8 cellular contexts compared by ENCODE assay signal in genomic region chr13:23433171-23434153, GRCh38. TPM values are rescaled to one million over a fixed set of nuclear protein-coding genes. Genes with fewer than 3 reads are reported as not detected.
DNase-seq lines count a peak whose midpoint lies in the region; ATAC-seq lines count a peak whose summit lies in the region.

Gene SACS (minus strand): TSS chr13:23433702. CDS start chr13:23411239, 22,463 bp downstream.

- H3K36me3 ChIP-seq in skeletal muscle satellite cell (ENCODE audit: insufficient read depth, low read length), result no peaks in the 10 kb centered on the region

- no peaks in the 10 kb centered on the region for H3K9me3 Mint-ChIP-seq in immature natural killer cell

- H3K36me3 Mint-ChIP-seq in immature natural killer cell, result no peaks in the 10 kb centered on the region

- DNase-seq in NCI-H345 (lab: John Stamatoyannopoulos, UW), result peak; percentile 54
- peak; percentile 64 for DNase-seq in cerebellar cortex (ENCODE audit: low spot score)
- DNase-seq in immature natural killer cell, result no peak
- no peak for DNase-seq in NK-92 (lab: John Stamatoyannopoulos, UW; ENCODE audit: unreplicated experiment)
- DNase-seq in GF-D8 (lab: John Stamatoyannopoulos, UW), result no peak

- no peaks in the 10 kb centered on the region for H3K27me3 ChIP-seq in skeletal muscle satellite cell (ENCODE audit: control insufficient read depth, insufficient read depth, low read length)

- H3K9me3 ChIP-seq in skeletal muscle satellite cell (replicated peaks; ENCODE audit: low read length), result no peaks in the 10 kb centered on the region

- peaks cover 9 to 17% (median 13%) of the 10 kb centered on the region in 3 donors for H3K27me3 Mint-ChIP-seq in immature natural killer cell (ENCODE audit: low read depth in 3 of 3)

- H3K9ac ChIP-seq in skeletal muscle satellite cell (ENCODE audit: low read depth, low read length), result peak within 1 kb of the TSS; percentile 85

- H3K4me3 ChIP-seq in skeletal muscle satellite cell (ENCODE audit: low read length), result peak within 1 kb of the TSS; percentile 88

- H3K4me3 Mint-ChIP-seq in immature natural killer cell, result peak within 1 kb of the TSS in 3 of 5 donors; percentile 9 to 64 (median 44)

- peak within 1 kb of the TSS; percentile 85 for H3K4me2 ChIP-seq in skeletal muscle satellite cell (ENCODE audit: low read length)

- peaks cover 6 to 11% of the 10 kb centered on the region in 2 donors for H3K4me1 Mint-ChIP-seq in immature natural killer cell

- H3K4me1 ChIP-seq in skeletal muscle satellite cell (ENCODE audit: control insufficient read depth, insufficient read depth, low read length), result peaks cover 15% of the 10 kb centered on the region

- H3K27ac Mint-ChIP-seq in immature natural killer cell, result no peak within 1 kb of the TSS

- ATAC-seq in GM18868 (IDR thresholded peaks at IDR 0.05; ENCODE audit: unreplicated experiment), result peak; percentile 71
- no peak for ATAC-seq in GM21526 (IDR thresholded peaks at IDR 0.05; ENCODE audit: low FRiP score, unreplicated experiment)

RNA-seq across cellular contexts. Expression of gene SACS, which starts in this region (rescaled TPM):
- polyA plus RNA-seq in immature natural killer cell, result 1 to 10 TPM in 2 of 3 donors, under 1 TPM in 1; 0.42 to 4.4 (median 4.0) TPM
- 92.6 and 92.8 TPM in 2 replicates for total RNA-seq in skeletal muscle satellite cell (2012; rRNA removed)

Comparison
In these comparisons a context has a peak if more than half of its experiments do, and no peak if none do; other contexts are left out.
1. DNase-seq: peak in NCI-H345 (single experiment) and cerebellar cortex (single experiment); none in immature natural killer cell (0 of 3), NK-92 (single experiment) and GF-D8 (single experiment).